In the genomic region with DNA sequence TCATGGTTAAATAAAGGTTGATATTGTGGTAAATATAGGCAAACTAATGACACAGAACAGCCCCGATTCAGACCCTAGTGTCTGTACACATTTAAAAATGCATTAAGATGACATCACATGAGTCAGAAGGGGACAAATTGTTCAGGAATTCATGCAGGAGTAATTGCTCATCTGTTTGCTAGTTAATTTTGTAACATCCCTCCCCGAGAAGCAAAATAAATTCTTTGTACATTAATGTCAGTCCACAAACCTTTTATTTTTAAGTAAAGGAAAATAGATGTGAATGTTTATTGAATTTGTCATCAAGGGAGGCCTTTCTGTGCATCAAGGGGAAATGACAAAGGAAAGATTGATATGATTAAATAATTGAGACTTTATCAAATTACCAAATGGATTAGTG, we compare ENCODE assay signal across 14 cellular contexts.
A peak's percentile ranks its signal among the peaks of the same experiment; 100 is the strongest.
DNase-seq lines count a peak whose midpoint lies in the region; ATAC-seq and TF ChIP-seq lines count a peak whose summit lies in the region.
"Had no signal": no experiment of that assay in that cellular context is flagged by ENCODE, and none has a peak within 500 bp of the region (broad histone marks: within the 10 kb centered on the region; RNA-seq: fewer than 3 reads in every experiment).

No MANE protein-coding gene starts in this region.

- no peak for TF ChIP-seq POLR2A in GM18505 (IDR thresholded peaks at IDR 0.05; ENCODE audit: borderline replicate concordance, extremely low read depth, insufficient read depth, insufficient read length)

- DNase-seq in BJ (ENCODE audit: low read depth): peak; percentile 91
- DNase-seq in M059J (ENCODE audit: low read depth): peak; percentile 95
- DNase-seq in chondrocyte (ENCODE audit: low spot score): no peak
- DNase-seq in kidney tubule cell (ENCODE audit: low spot score): peak; percentile 95
- DNase-seq in D341Med (ENCODE audit: low spot score): no peak
- DNase-seq in activated naive CD4-positive, alpha-beta T cell (lab: John Stamatoyannopoulos, UW): no peak
- DNase-seq in SK-N-DZ (ENCODE audit: low spot score): no peak
- DNase-seq: activated T-cell treated with anti-CD3 and anti-CD28 coated beads, Interleukin-2, amount 50 U/mL, for 1 hour; lower lobe of right lung; Peyer's patch; stimulated activated naive B cell treated with anti-CD40 and anti-IgM and Interleukin-4, amounts not matched to agents 10 μg/mL and 1 μg/mL and 100 μg/mL, for 72 hours; WERI-Rb-1 had no signal

- CTCF ChIA-PET in BJ (lab: Yijun Ruan, JAX): no interaction called here

- peaks cover 56% of the 10 kb centered on the region for H3K4me1 Mint-ChIP-seq in chondrocyte (ENCODE audit: low read depth)
- H3K4me1 Mint-ChIP-seq: stimulated activated naive B cell treated with anti-CD40 and anti-IgM and Interleukin-4, amounts not matched to agents 10 μg/mL and 1 μg/mL and 100 μg/mL, for 72 hours had no signal

- no peaks in the 10 kb centered on the region for H3K27me3 Mint-ChIP-seq in chondrocyte (ENCODE audit: low read depth)

- H3K36me3 Mint-ChIP-seq in chondrocyte (ENCODE audit: low read depth): peaks cover 2% of the 10 kb centered on the region

- TF ChIP-seq CTCF in BJ (IDR thresholded peaks at IDR 0.05; ENCODE audit: insufficient read depth, low read depth, low read length) (no peak), chondrocyte (IDR thresholded peaks at IDR 0.05) (no peak)

- H3K27ac Mint-ChIP-seq in chondrocyte (ENCODE audit: unreplicated experiment): peak overlapping the region; percentile 64
- H3K27ac Mint-ChIP-seq: stimulated activated naive B cell treated with anti-CD40 and anti-IgM and Interleukin-4, amounts not matched to agents 10 μg/mL and 1 μg/mL and 100 μg/mL, for 72 hours had no signal

- H3K4me3 Mint-ChIP-seq in chondrocyte (ENCODE audit: unreplicated experiment): no peak overlapping the region
- H3K4me3 Mint-ChIP-seq: stimulated activated naive B cell treated with anti-CD40 and anti-IgM and Interleukin-4, amounts not matched to agents 10 μg/mL and 1 μg/mL and 100 μg/mL, for 72 hours had no signal

- POLR2A ChIA-PET in BJ (lab: Charles Lee): no interaction called here

- H3K9me3 Mint-ChIP-seq in chondrocyte (ENCODE audit: low read depth): no peaks in the 10 kb centered on the region
- H3K9me3 Mint-ChIP-seq: stimulated activated naive B cell treated with anti-CD40 and anti-IgM and Interleukin-4, amounts not matched to agents 10 μg/mL and 1 μg/mL and 100 μg/mL, for 72 hours had no signal

- ATAC-seq in GM18505 (IDR thresholded peaks at IDR 0.05; ENCODE audit: unreplicated experiment): no peak
- ATAC-seq: lower lobe of right lung; stimulated activated naive B cell treated with anti-CD40 and anti-IgM and Interleukin-4, amounts not matched to agents 10 μg/mL and 1 μg/mL and 100 μg/mL, for 72 hours had no signal

- H3K4me3 ChIP-seq in BJ (ENCODE audit: low read depth, low read length): no peak overlapping the region
- H3K4me3 ChIP-seq: lower lobe of right lung, Peyer's patch had no signal

- H3K27me3 ChIP-seq in BJ (ENCODE audit: control insufficient read depth, insufficient read depth, low read length): no peaks in the 10 kb centered on the region
- H3K27me3 ChIP-seq: neutrophil, Peyer's patch had no signal

- peaks cover 3% of the 10 kb centered on the region; the same call in 1 of the 2 replicates for H3K36me3 ChIP-seq in BJ (ENCODE audit: control insufficient read depth, insufficient read depth, low read length)
- H3K36me3 ChIP-seq: lower lobe of right lung, neutrophil, Peyer's patch had no signal

Comparison
In these comparisons a context has a peak if more than half of its experiments do, and no peak if none do; other contexts are left out.
1. DNase-seq: peak in BJ (single experiment), M059J (single experiment) and kidney tubule cell (single experiment); none in chondrocyte (single experiment), D341Med (single experiment), activated naive CD4-positive, alpha-beta T cell (0 of 4) and SK-N-DZ (single experiment).